ENCODE assay signal across 9 cellular contexts in the genomic region with DNA sequence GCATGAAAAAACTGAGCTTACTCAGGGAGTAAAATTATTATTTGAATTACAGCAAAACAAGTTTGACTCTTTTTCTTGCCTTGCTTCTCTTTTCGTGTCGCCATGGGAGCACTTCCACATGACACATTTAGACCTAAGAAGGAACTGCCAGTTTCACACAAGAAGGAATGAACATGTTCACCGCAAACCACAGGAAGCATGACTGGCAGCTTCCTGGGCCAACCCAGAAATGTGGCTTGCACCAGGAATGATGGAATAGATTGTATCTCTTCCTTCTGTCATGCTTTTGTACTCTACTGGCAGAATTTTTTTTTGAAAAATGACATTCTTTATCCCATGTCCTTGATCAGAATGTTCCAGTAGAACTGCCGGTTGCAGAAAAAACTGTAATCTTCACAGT. TPM values are rescaled to one million over a fixed set of nuclear protein-coding genes. Genes with fewer than 3 reads are reported as not detected.
DNase-seq lines count a peak whose midpoint lies in the region; ATAC-seq lines count a peak whose summit lies in the region.
"Had no signal": no experiment of that assay in that cellular context is flagged by ENCODE, and none has a peak within 500 bp of the region (broad histone marks: within the 10 kb centered on the region; RNA-seq: fewer than 3 reads in every experiment).

No MANE protein-coding gene starts in this region.

- H3K9me3 Mint-ChIP-seq in activated naive CD8-positive, alpha-beta T cell treated with anti-CD3 and anti-CD28 coated beads, Interleukin-2, amount 10 ng/mL, durations not matched to agents 7 days and 5 days, result no peaks in the 10 kb centered on the region
- H3K9me3 Mint-ChIP-seq in immature natural killer cell, result no peaks in the 10 kb centered on the region

- peak; percentile 26 for ATAC-seq in activated naive CD8-positive, alpha-beta T cell treated with anti-CD3 and anti-CD28 coated beads, Interleukin-2, amount 10 ng/mL, durations not matched to agents 7 days and 5 days (ENCODE audit: low read depth)
- ATAC-seq in HG03571 (IDR thresholded peaks at IDR 0.05; ENCODE audit: unreplicated experiment), result no peak
- ATAC-seq: HCT116 had no signal

- H3K36me3 Mint-ChIP-seq in activated naive CD8-positive, alpha-beta T cell treated with anti-CD3 and anti-CD28 coated beads, Interleukin-2, amount 10 ng/mL, durations not matched to agents 7 days and 5 days, result no peaks in the 10 kb centered on the region
- H3K36me3 Mint-ChIP-seq in immature natural killer cell, result no peaks in the 10 kb centered on the region

- POLR2A ChIA-PET in activated naive CD8-positive, alpha-beta T cell treated with anti-CD3 and anti-CD28 coated beads, Interleukin-2, amount 10 ng/mL, durations not matched to agents 7 days and 5 days (lab: Charles Lee), result interaction anchor here (0.6 kb wide), 1 partner anchor 671 kb away, joined by 3 read pairs; no protein-coding TSS in a partner anchor

- DNase-seq in GM04503 (ENCODE audit: low read depth) (peak; percentile 95), RPMI8226 (peak; percentile 55), immature natural killer cell (peak; percentile 19 to 34 (median 28)), iPS-NIHi11 (ENCODE audit: low spot score) (no peak), cerebellar cortex (ENCODE audit: low spot score) (no peak)
- DNase-seq in activated naive CD8-positive, alpha-beta T cell treated with anti-CD3 and anti-CD28 coated beads, Interleukin-2, amount 10 ng/mL, durations not matched to agents 7 days and 5 days, result peak; percentile 28
- DNase-seq in stimulated activated CD4-positive, alpha-beta T cell treated with anti-CD3 and anti-CD28 coated beads, TNF-alpha, amount 100 ng/mL, for 48 hours (ENCODE audit: low read depth in 3 of 3), result peak; percentile 12 to 32 (median 25)

- H3K27me3 Mint-ChIP-seq in activated naive CD8-positive, alpha-beta T cell treated with anti-CD3 and anti-CD28 coated beads, Interleukin-2, amount 10 ng/mL, durations not matched to agents 7 days and 5 days, result peaks cover 8% of the 10 kb centered on the region
- H3K27me3 Mint-ChIP-seq in immature natural killer cell (ENCODE audit: low read depth in 3 of 3), result peaks cover 0 to 19% (median 0%) of the 10 kb centered on the region in 3 donors

- no peak overlapping the region for H3K4me3 Mint-ChIP-seq in activated naive CD8-positive, alpha-beta T cell treated with anti-CD3 and anti-CD28 coated beads, Interleukin-2, amount 10 ng/mL, durations not matched to agents 7 days and 5 days
- peak overlapping the region in 3 of 5 donors; percentile 46 to 58 (median 56) for H3K4me3 Mint-ChIP-seq in immature natural killer cell

- no peak overlapping the region for H3K27ac Mint-ChIP-seq in activated naive CD8-positive, alpha-beta T cell treated with anti-CD3 and anti-CD28 coated beads, Interleukin-2, amount 10 ng/mL, durations not matched to agents 7 days and 5 days
- peak overlapping the region in 1 of 6 donors; percentile 28 for H3K27ac Mint-ChIP-seq in immature natural killer cell

- peaks cover 15% of the 10 kb centered on the region for H3K4me1 Mint-ChIP-seq in activated naive CD8-positive, alpha-beta T cell treated with anti-CD3 and anti-CD28 coated beads, Interleukin-2, amount 10 ng/mL, durations not matched to agents 7 days and 5 days
- peaks cover 13 to 22% of the 10 kb centered on the region in 2 donors for H3K4me1 Mint-ChIP-seq in immature natural killer cell

RNA-seq across cellular contexts. Expression of a gene that starts 32.9 kb away (rescaled TPM):
- 10 to 100 TPM; 38.2 to 46.4 TPM for total RNA-seq in activated naive CD8-positive, alpha-beta T cell treated with anti-CD3 and anti-CD28 coated beads, Interleukin-2, amount 10 ng/mL, durations not matched to agents 7 days and 5 days
- polyA plus RNA-seq in immature natural killer cell, result 10 to 100 TPM; 12.4 to 18.1 (median 14.4) TPM

Comparison
In these comparisons a context has a peak if more than half of its experiments do, and no peak if none do; other contexts are left out.
1. DNase-seq: peak in GM04503 (single experiment), RPMI8226 (single experiment), activated naive CD8-positive, alpha-beta T cell treated with anti-CD3 and anti-CD28 coated beads, Interleukin-2, amount 10 ng/mL, durations not matched to agents 7 days and 5 days (single experiment), immature natural killer cell (3 of 3) and stimulated activated CD4-positive, alpha-beta T cell treated with anti-CD3 and anti-CD28 coated beads, TNF-alpha, amount 100 ng/mL, for 48 hours (3 of 3); none in iPS-NIHi11 (single experiment) and cerebellar cortex (single experiment).